18 cellular contexts compared by ENCODE assay signal in genomic region chr1:205595435-205595834, GRCh38. TPM values are rescaled to one million over a fixed set of nuclear protein-coding genes. Genes with fewer than 3 reads are reported as not detected.
DNase-seq lines count a peak whose midpoint lies in the region; ATAC-seq and TF ChIP-seq lines count a peak whose summit lies in the region.
"Had no signal": no experiment of that assay in that cellular context is flagged by ENCODE, and none has a peak within 500 bp of the region (broad histone marks: within the 10 kb centered on the region; RNA-seq: fewer than 3 reads in every experiment).

No MANE protein-coding gene starts in this region.

- H2AFZ ChIP-seq in osteoblast (ENCODE audit: low read length), result no peak overlapping the region

- no peak overlapping the region for H3K4me2 ChIP-seq in osteoblast (ENCODE audit: insufficient read depth, low read length)
- H3K4me2 ChIP-seq: SK-N-SH had no signal

- peaks cover 35% of the 10 kb centered on the region for H3K4me1 Mint-ChIP-seq in activated CD8-positive, alpha-beta memory T cell treated with anti-CD3 and anti-CD28 coated beads, Interleukin-2, amount 10 ng/mL, durations not matched to agents 7 days and 5 days
- H3K4me1 Mint-ChIP-seq in activated CD8-positive, alpha-beta T cell treated with anti-CD3 and anti-CD28 coated beads, Interleukin-2, amount 10 ng/mL, durations not matched to agents 7 days and 5 days (ENCODE audit: low read depth), result peaks cover 53% of the 10 kb centered on the region

- H3K4me1 ChIP-seq in osteoblast (ENCODE audit: insufficient read depth, low read length), result peaks cover 27% of the 10 kb centered on the region

- no peak overlapping the region for H3K27ac ChIP-seq in osteoblast (ENCODE audit: low read depth, low read length)

- no peak overlapping the region for H3K4me3 Mint-ChIP-seq in activated CD8-positive, alpha-beta memory T cell treated with anti-CD3 and anti-CD28 coated beads, Interleukin-2, amount 10 ng/mL, durations not matched to agents 7 days and 5 days
- H3K4me3 Mint-ChIP-seq in activated CD8-positive, alpha-beta T cell treated with anti-CD3 and anti-CD28 coated beads, Interleukin-2, amount 10 ng/mL, durations not matched to agents 7 days and 5 days, result no peak overlapping the region
- H3K4me3 Mint-ChIP-seq: CD14-positive monocyte, WTC11 had no signal

- TF ChIP-seq CTCF in osteoblast (IDR thresholded peaks at IDR 0.05; ENCODE audit: extremely low read depth, low read depth, low read length), result no peak

- no peak overlapping the region for H3K4me3 ChIP-seq in osteoblast (ENCODE audit: insufficient read depth, low read length)

- H3K79me2 ChIP-seq in osteoblast (ENCODE audit: insufficient read depth, low read length), result no peaks in the 10 kb centered on the region

- no peak for ATAC-seq in activated CD8-positive, alpha-beta memory T cell treated with anti-CD3 and anti-CD28 coated beads, Interleukin-2, amount 10 ng/mL, durations not matched to agents 7 days and 5 days
- ATAC-seq in HG03095 (IDR thresholded peaks at IDR 0.05; ENCODE audit: unreplicated experiment), result peak; percentile 38
- ATAC-seq in activated CD8-positive, alpha-beta T cell treated with anti-CD3 and anti-CD28 coated beads, Interleukin-2, amount 10 ng/mL, durations not matched to agents 7 days and 5 days, result no peak
- ATAC-seq: left colon, WTC11 had no signal

- H3K9me3 Mint-ChIP-seq in activated CD8-positive, alpha-beta memory T cell treated with anti-CD3 and anti-CD28 coated beads, Interleukin-2, amount 10 ng/mL, durations not matched to agents 7 days and 5 days (ENCODE audit: low read depth), result no peaks in the 10 kb centered on the region
- no peaks in the 10 kb centered on the region for H3K9me3 Mint-ChIP-seq in activated CD8-positive, alpha-beta T cell treated with anti-CD3 and anti-CD28 coated beads, Interleukin-2, amount 10 ng/mL, durations not matched to agents 7 days and 5 days (ENCODE audit: insufficient read depth)
- H3K9me3 Mint-ChIP-seq: WTC11 had no signal

- H3K27me3 Mint-ChIP-seq in activated CD8-positive, alpha-beta memory T cell treated with anti-CD3 and anti-CD28 coated beads, Interleukin-2, amount 10 ng/mL, durations not matched to agents 7 days and 5 days, result no peaks in the 10 kb centered on the region
- no peaks in the 10 kb centered on the region for H3K27me3 Mint-ChIP-seq in activated CD8-positive, alpha-beta T cell treated with anti-CD3 and anti-CD28 coated beads, Interleukin-2, amount 10 ng/mL, durations not matched to agents 7 days and 5 days (ENCODE audit: low read depth)

- peaks cover 3% of the 10 kb centered on the region for H3K27me3 ChIP-seq in osteoblast (ENCODE audit: insufficient read depth, low read length)

- H3K27ac Mint-ChIP-seq in activated CD8-positive, alpha-beta memory T cell treated with anti-CD3 and anti-CD28 coated beads, Interleukin-2, amount 10 ng/mL, durations not matched to agents 7 days and 5 days, result peak overlapping the region; percentile 3
- H3K27ac Mint-ChIP-seq in activated CD8-positive, alpha-beta T cell treated with anti-CD3 and anti-CD28 coated beads, Interleukin-2, amount 10 ng/mL, durations not matched to agents 7 days and 5 days, result peak overlapping the region; percentile 70
- H3K27ac Mint-ChIP-seq: WTC11 had no signal

- no peaks in the 10 kb centered on the region for H3K9me3 ChIP-seq in osteoblast (ENCODE audit: low read depth, low read length)
- H3K9me3 ChIP-seq: SK-N-SH had no signal

- CTCF ChIA-PET in activated CD8-positive, alpha-beta memory T cell treated with anti-CD3 and anti-CD28 coated beads, Interleukin-2, amount 10 ng/mL, durations not matched to agents 7 days and 5 days (lab: Charles Lee), result interaction anchor here (0.8 to 11.8 kb wide), 4 partner anchors 35 to 71 kb away, joined by 3 to 465 read pairs (median 106); partner anchors contain the start of gene ELK4
- CTCF ChIA-PET in activated CD8-positive, alpha-beta T cell treated with anti-CD3 and anti-CD28 coated beads, Interleukin-2, amount 10 ng/mL, durations not matched to agents 7 days and 5 days (lab: Charles Lee), result interaction anchor here (1.0 to 9.8 kb wide), 5 partner anchors 13 to 116 kb away, joined by 3 to 444 read pairs (median 10); partner anchors contain the start of gene ELK4

- POLR2A ChIA-PET in activated CD8-positive, alpha-beta T cell treated with anti-CD3 and anti-CD28 coated beads, Interleukin-2, amount 10 ng/mL, durations not matched to agents 7 days and 5 days (lab: Charles Lee), result interaction anchor here (0.8 to 7.8 kb wide), 2 partner anchors 33 to 36 kb away, joined by 3 to 198 read pairs; partner anchors contain the start of gene ELK4

- H3K36me3 Mint-ChIP-seq in activated CD8-positive, alpha-beta memory T cell treated with anti-CD3 and anti-CD28 coated beads, Interleukin-2, amount 10 ng/mL, durations not matched to agents 7 days and 5 days, result peaks cover 12% of the 10 kb centered on the region
- peaks cover 36% of the 10 kb centered on the region for H3K36me3 Mint-ChIP-seq in activated CD8-positive, alpha-beta T cell treated with anti-CD3 and anti-CD28 coated beads, Interleukin-2, amount 10 ng/mL, durations not matched to agents 7 days and 5 days (ENCODE audit: low read depth)

- DNase-seq in activated CD8-positive, alpha-beta memory T cell treated with anti-CD3 and anti-CD28 coated beads, Interleukin-2, amount 10 ng/mL, durations not matched to agents 7 days and 5 days, result no peak
- no peak for DNase-seq in activated CD8-positive, alpha-beta memory T cell treated with anti-CD3 and anti-CD28 coated beads, Interleukin-2, amount 50 U/mL, for 4 hours
- DNase-seq in activated CD8-positive, alpha-beta T cell treated with anti-CD3 and anti-CD28 coated beads, Interleukin-2, amount 10 ng/mL, durations not matched to agents 7 days and 5 days, result no peak
- DNase-seq in osteoblast (ENCODE audit: insufficient read length, low spot score, missing footprints), result peak; percentile 30
- DNase-seq in SW480 (ENCODE audit: low spot score), result no peak
- no peak for DNase-seq in activated gamma-delta T cell treated with Interleukin-2 at 50 U/mL for 16 hours
- no peak for DNase-seq in epidermal melanocyte (ENCODE audit: insufficient read length, low spot score)
- DNase-seq: 8988T; activated T-cell treated with anti-CD3 and anti-CD28 coated beads, Interleukin-2, amount 50 U/mL, for 1 hour; hypothalamus; left colon; NCI-H1694 treated with DMSO at 0.1 percent for 48 hours; NCI-H446; SK-N-SH; stimulated activated CD4-positive, alpha-beta T cell treated with anti-CD3 and anti-CD28 coated beads, Interleukin-15, amount 100 ng/mL, for 24 hours had no signal

- no peaks in the 10 kb centered on the region for H4K20me1 ChIP-seq in osteoblast (ENCODE audit: insufficient read depth, low read length)

- H3K36me3 ChIP-seq in osteoblast (ENCODE audit: insufficient read depth, low read length), result no peaks in the 10 kb centered on the region

RNA-seq across cellular contexts. Expression of gene ELK4, which starts 36.4 kb away (rescaled TPM):
- total RNA-seq in activated CD8-positive, alpha-beta memory T cell treated with anti-CD3 and anti-CD28 coated beads, Interleukin-2, amount 10 ng/mL, durations not matched to agents 7 days and 5 days, result 10 to 100 TPM; 70.9 to 79.7 TPM
- total RNA-seq in activated CD8-positive, alpha-beta T cell treated with anti-CD3 and anti-CD28 coated beads, Interleukin-2, amount 10 ng/mL, durations not matched to agents 7 days and 5 days, result 10 to 100 TPM; 95.2 to 97.5 TPM
- total RNA-seq in osteoblast, result 27.1 and 30.4 TPM in 2 replicates
